ENCODE assay signal across 2 cellular contexts in the genomic region with DNA sequence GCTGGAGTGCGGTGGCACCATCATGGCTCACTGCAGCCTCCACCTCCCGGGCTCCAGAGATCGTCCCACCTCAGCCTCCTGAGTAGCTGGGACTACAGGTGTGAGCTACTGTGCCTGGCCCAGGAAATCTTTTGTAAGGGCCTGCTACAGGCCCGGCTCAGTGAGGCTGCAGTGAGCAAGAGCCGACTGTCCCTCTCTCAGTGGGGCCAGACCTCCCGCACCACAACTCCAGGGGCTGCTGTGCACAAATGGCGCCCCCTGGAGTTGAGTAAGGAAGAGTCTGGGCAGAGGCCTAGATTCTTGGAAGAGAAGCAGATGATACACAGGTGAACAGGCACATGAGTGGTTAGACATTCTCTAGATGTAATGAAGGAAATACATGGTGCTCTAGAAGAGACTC.
A peak's percentile ranks its signal among the peaks of the same experiment; 100 is the strongest.
TF ChIP-seq lines count a peak whose summit lies in the region.

No MANE protein-coding gene starts in this region.

TF ChIP-seq in HEK293, 187 proteins besides CTCF, POLR2A, EP300 and RAD21:
- TF ChIP-seq GLIS1 (tag by site-specific recombination; IDR thresholded peaks at IDR 0.05) (peak; percentile 50), ZNF558 (tag by site-specific recombination; IDR thresholded peaks at IDR 0.05) (no peak), MZF1 (tag by site-specific recombination; IDR thresholded peaks at IDR 0.05; ENCODE audit: borderline replicate concordance) (no peak), ZNF354C (tag by site-specific recombination; IDR thresholded peaks at IDR 0.05; ENCODE audit: borderline replicate concordance, low read depth) (no peak), ZNF274 (IDR thresholded peaks at IDR 0.05; ENCODE audit: low read length) (no peak), ZNF274 (tag by site-specific recombination; IDR thresholded peaks at IDR 0.05; ENCODE audit: borderline replicate concordance) (no peak), ZNF830 (tag by site-specific recombination; IDR thresholded peaks at IDR 0.05; ENCODE audit: low read depth) (no peak), ZNF239 (tag by site-specific recombination; IDR thresholded peaks at IDR 0.05) (no peak), ZNF366 (tag by site-specific recombination; conservative IDR thresholded peaks at IDR 0.05) (no peak), GLIS2 (tag by site-specific recombination; IDR thresholded peaks at IDR 0.05) (peak; percentile 43), ZNF837 (tag by site-specific recombination; IDR thresholded peaks at IDR 0.05) (no peak), MEIS1 (CRISPR knock-in tag; IDR thresholded peaks at IDR 0.05; ENCODE audit: borderline replicate concordance) (no peak), ZIC2 (tag by site-specific recombination; IDR thresholded peaks at IDR 0.05) (peak; percentile 30), ZNF311 (tag by site-specific recombination; IDR thresholded peaks at IDR 0.05; ENCODE audit: borderline replicate concordance) (no peak), ZNF223 (tag by site-specific recombination; IDR thresholded peaks at IDR 0.05) (no peak), ZNF140 (tag by site-specific recombination; IDR thresholded peaks at IDR 0.05) (no peak)

TF ChIP-seq in HepG2, 621 proteins besides CTCF, POLR2A, EP300 and RAD21:
- TF ChIP-seq SMC3 (IDR thresholded peaks at IDR 0.05; ENCODE audit: low read length) (peak; percentile 33; the same call in 1 of the 2 replicates), ZFP1 (CRISPR knock-in tag; IDR thresholded peaks at IDR 0.05) (no peak), PCBP2 (optimal IDR thresholded peaks at IDR 0.05; ENCODE audit: low read depth, low read length, poor library complexity, severe bottlenecking) (no peak), REPIN1 (CRISPR knock-in tag; IDR thresholded peaks at IDR 0.05; ENCODE audit: borderline replicate concordance, low read depth) (no peak), TCF7L2 (IDR thresholded peaks at IDR 0.05; ENCODE audit: low read depth, low read length) (no peak), ZNF775 (CRISPR knock-in tag; IDR thresholded peaks at IDR 0.05; ENCODE audit: borderline replicate concordance) (no peak), CAMTA2 (CRISPR knock-in tag; IDR thresholded peaks at IDR 0.05; ENCODE audit: borderline replicate concordance) (no peak), STAG1 (CRISPR knock-in tag; IDR thresholded peaks at IDR 0.05) (peak; percentile 62), ZBTB20 (CRISPR knock-in tag; IDR thresholded peaks at IDR 0.05; ENCODE audit: borderline replicate concordance, low read depth) (no peak), BCL6 (CRISPR knock-in tag; IDR thresholded peaks at IDR 0.05) (0 out of 2 replicates have a peak, but pooled peaks have one; percentile 13), ZKSCAN5 (CRISPR knock-in tag; IDR thresholded peaks at IDR 0.05) (no peak), ZNF724P (CRISPR knock-in tag; IDR thresholded peaks at IDR 0.05; ENCODE audit: borderline replicate concordance) (no peak), KDM2A (CRISPR knock-in tag; IDR thresholded peaks at IDR 0.05; ENCODE audit: borderline replicate concordance, low read depth) (peak; percentile 36; the same call in 1 of the 2 replicates), SRY (CRISPR knock-in tag; IDR thresholded peaks at IDR 0.05) (0 out of 2 replicates have a peak, but pooled peaks have one; percentile 28), ZNF124 (CRISPR knock-in tag; IDR thresholded peaks at IDR 0.05) (no peak), JUND (CRISPR knock-in tag; IDR thresholded peaks at IDR 0.05) (no peak), ZNF33A (CRISPR knock-in tag; IDR thresholded peaks at IDR 0.05; ENCODE audit: borderline replicate concordance) (no peak), ZNF460 (CRISPR knock-in tag; IDR thresholded peaks at IDR 0.05; ENCODE audit: borderline replicate concordance) (no peak), SNRNP70 (IDR thresholded peaks at IDR 0.05; ENCODE audit: low read depth, low read length) (no peak)
- TF ChIP-seq, protein P1, sequence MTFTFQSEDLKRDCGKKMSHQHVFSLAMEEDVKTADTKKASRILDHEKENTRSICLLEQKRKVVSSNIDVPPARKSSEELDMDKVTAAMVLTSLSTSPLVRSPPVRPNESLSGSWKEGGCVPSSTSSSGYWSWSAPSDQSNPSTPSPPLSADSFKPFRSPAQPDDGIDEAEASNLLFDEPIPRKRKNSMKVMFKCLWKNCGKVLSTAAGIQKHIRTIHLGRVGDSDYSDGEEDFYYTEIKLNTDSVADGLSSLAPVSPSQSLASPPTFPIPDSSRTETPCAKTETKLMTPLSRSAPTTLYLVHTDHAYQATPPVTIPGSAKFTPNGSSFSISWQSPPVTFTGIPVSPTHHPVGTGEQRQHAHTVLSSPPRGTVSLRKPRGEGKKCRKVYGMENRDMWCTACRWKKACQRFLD (CRISPR knock-in tag; IDR thresholded peaks at IDR 0.05; ENCODE audit: borderline replicate concordance): 0 out of 2 replicates have a peak, but pooled peaks have one; percentile 38
- TF ChIP-seq, protein P2, sequence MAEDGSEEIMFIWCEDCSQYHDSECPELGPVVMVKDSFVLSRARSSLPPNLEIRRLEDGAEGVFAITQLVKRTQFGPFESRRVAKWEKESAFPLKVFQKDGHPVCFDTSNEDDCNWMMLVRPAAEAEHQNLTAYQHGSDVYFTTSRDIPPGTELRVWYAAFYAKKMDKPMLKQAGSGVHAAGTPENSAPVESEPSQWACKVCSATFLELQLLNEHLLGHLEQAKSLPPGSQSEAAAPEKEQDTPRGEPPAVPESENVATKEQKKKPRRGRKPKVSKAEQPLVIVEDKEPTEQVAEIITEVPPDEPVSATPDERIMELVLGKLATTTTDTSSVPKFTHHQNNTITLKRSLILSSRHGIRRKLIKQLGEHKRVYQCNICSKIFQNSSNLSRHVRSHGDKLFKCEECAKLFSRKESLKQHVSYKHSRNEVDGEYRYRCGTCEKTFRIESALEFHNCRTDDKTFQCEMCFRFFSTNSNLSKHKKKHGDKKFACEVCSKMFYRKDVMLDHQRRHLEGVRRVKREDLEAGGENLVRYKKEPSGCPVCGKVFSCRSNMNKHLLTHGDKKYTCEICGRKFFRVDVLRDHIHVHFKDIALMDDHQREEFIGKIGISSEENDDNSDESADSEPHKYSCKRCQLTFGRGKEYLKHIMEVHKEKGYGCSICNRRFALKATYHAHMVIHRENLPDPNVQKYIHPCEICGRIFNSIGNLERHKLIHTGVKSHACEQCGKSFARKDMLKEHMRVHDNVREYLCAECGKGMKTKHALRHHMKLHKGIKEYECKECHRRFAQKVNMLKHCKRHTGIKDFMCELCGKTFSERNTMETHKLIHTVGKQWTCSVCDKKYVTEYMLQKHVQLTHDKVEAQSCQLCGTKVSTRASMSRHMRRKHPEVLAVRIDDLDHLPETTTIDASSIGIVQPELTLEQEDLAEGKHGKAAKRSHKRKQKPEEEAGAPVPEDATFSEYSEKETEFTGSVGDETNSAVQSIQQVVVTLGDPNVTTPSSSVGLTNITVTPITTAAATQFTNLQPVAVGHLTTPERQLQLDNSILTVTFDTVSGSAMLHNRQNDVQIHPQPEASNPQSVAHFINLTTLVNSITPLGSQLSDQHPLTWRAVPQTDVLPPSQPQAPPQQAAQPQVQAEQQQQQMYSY (CRISPR knock-in tag; IDR thresholded peaks at IDR 0.05): no peak
- TF ChIP-seq, protein P3, sequence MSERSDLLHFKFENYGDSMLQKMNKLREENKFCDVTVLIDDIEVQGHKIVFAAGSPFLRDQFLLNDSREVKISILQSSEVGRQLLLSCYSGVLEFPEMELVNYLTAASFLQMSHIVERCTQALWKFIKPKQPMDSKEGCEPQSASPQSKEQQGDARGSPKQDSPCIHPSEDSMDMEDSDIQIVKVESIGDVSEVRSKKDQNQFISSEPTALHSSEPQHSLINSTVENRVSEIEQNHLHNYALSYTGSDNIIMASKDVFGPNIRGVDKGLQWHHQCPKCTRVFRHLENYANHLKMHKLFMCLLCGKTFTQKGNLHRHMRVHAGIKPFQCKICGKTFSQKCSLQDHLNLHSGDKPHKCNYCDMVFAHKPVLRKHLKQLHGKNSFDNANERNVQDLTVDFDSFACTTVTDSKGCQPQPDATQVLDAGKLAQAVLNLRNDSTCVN (CRISPR knock-in tag; IDR thresholded peaks at IDR 0.05; ENCODE audit: borderline replicate concordance): no peak
- TF ChIP-seq, protein P4, sequence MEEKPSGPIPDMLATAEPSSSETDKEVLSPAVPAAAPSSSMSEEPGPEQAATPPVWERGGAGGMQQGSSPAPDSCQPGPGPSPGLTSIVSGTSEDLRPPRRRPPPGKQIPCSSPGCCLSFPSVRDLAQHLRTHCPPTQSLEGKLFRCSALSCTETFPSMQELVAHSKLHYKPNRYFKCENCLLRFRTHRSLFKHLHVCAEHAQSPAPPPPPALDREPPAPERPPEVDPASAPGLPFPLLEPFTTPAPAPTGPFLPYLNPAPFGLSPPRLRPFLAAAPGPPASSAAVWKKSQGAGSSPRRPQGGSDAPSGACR (CRISPR knock-in tag; IDR thresholded peaks at IDR 0.05): no peak
- TF ChIP-seq, protein P5, sequence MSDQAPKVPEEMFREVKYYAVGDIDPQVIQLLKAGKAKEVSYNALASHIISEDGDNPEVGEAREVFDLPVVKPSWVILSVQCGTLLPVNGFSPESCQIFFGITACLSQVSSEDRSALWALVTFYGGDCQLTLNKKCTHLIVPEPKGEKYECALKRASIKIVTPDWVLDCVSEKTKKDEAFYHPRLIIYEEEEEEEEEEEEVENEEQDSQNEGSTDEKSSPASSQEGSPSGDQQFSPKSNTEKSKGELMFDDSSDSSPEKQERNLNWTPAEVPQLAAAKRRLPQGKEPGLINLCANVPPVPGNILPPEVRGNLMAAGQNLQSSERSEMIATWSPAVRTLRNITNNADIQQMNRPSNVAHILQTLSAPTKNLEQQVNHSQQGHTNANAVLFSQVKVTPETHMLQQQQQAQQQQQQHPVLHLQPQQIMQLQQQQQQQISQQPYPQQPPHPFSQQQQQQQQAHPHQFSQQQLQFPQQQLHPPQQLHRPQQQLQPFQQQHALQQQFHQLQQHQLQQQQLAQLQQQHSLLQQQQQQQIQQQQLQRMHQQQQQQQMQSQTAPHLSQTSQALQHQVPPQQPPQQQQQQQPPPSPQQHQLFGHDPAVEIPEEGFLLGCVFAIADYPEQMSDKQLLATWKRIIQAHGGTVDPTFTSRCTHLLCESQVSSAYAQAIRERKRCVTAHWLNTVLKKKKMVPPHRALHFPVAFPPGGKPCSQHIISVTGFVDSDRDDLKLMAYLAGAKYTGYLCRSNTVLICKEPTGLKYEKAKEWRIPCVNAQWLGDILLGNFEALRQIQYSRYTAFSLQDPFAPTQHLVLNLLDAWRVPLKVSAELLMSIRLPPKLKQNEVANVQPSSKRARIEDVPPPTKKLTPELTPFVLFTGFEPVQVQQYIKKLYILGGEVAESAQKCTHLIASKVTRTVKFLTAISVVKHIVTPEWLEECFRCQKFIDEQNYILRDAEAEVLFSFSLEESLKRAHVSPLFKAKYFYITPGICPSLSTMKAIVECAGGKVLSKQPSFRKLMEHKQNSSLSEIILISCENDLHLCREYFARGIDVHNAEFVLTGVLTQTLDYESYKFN (CRISPR knock-in tag; conservative IDR thresholded peaks at IDR 0.05): no peak
